In the genomic region with DNA sequence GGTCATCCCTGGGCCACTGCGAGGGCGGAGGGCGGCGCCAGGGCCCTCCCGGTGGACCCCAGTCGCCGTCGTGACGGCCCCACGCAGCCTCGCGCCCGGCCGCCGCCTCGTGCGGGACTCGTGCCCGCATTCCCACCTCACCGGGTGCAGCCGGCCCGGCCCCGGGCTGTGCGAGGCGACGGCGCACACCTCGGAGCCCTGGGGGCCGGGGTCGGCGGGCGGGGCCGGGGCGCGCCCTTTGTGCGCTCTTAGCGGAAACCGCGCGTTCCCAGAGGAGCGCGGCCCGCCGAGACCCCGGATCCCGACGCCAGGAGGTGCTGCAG, we compare ENCODE assay signal across 12 cellular contexts. TPM values are rescaled to one million over a fixed set of nuclear protein-coding genes. Genes with fewer than 3 reads are reported as not detected.
DNase-seq lines count a peak whose midpoint lies in the region; ATAC-seq and TF ChIP-seq lines count a peak whose summit lies in the region.
"Had no signal": no experiment of that assay in that cellular context is flagged by ENCODE, and none has a peak within 500 bp of the region (broad histone marks: within the 10 kb centered on the region; RNA-seq: fewer than 3 reads in every experiment).

No MANE protein-coding gene starts in this region.

- no peaks in the 10 kb centered on the region for H3K36me3 ChIP-seq in ACC112 (ENCODE audit: insufficient read depth, low read length)
- no peaks in the 10 kb centered on the region for H3K36me3 ChIP-seq in HUES64 (ENCODE audit: insufficient read depth, low read length)
- H3K36me3 ChIP-seq in endodermal cell (ENCODE audit: control insufficient read depth, insufficient read depth, low read length), result no peaks in the 10 kb centered on the region
- H3K36me3 ChIP-seq in neuron (ENCODE audit: insufficient read depth, low read length), result no peaks in the 10 kb centered on the region

- H3K4me3 ChIP-seq in ACC112 (ENCODE audit: low read depth, low read length), result peak overlapping the region; percentile 68; the same call in 1 of the 2 replicates
- H3K4me3 ChIP-seq in HUES64 (ENCODE audit: low read length), result peak overlapping the region; percentile 51
- peak overlapping the region; percentile 68 for H3K4me3 ChIP-seq in endodermal cell (ENCODE audit: low read length)
- peak overlapping the region; percentile 49 for H3K4me3 ChIP-seq in neuron (ENCODE audit: low read length)
- H3K4me3 ChIP-seq in foreskin fibroblast (ENCODE audit: low read depth in 1 of 2, low read length in 2 of 2), result no peak overlapping the region

- H3K27me3 Mint-ChIP-seq in endodermal cell (ENCODE audit: insufficient read depth), result peaks cover 88% of the 10 kb centered on the region

- H3K4me1 Mint-ChIP-seq in endodermal cell, result peaks cover 12% of the 10 kb centered on the region

- TF ChIP-seq CTCF in endodermal cell (conservative IDR thresholded peaks at IDR 0.05) (peak; percentile 48), foreskin fibroblast (IDR thresholded peaks at IDR 0.05; ENCODE audit: low read depth, low read length) (no peak)

- H3K4me1 ChIP-seq in ACC112 (ENCODE audit: control insufficient read depth, insufficient read depth, low read length, unreplicated experiment) (no peaks in the 10 kb centered on the region), HUES64 (ENCODE audit: insufficient read depth, low read length) (peaks cover 47% of the 10 kb centered on the region), endodermal cell (ENCODE audit: control insufficient read depth, insufficient read depth, low read length) (no peaks in the 10 kb centered on the region), neuron (ENCODE audit: insufficient read depth, low read length) (peaks cover 67% of the 10 kb centered on the region)

- 1% methylated on average over 47 of the region's 47 CpGs for WGBS in HUES64
- 1% methylated on average over 47 of the region's 47 CpGs; no CpG with 5 or more reads in 1 of the 2 experiments for WGBS in endodermal cell (ENCODE audit: insufficient coverage in 1 of 2, insufficient read length in 1 of 2), 2 experiments

- peaks cover 13% of the 10 kb centered on the region for H3K9me3 ChIP-seq in HUES64 (ENCODE audit: insufficient read depth, low read depth, low read length)
- peaks cover 19% of the 10 kb centered on the region for H3K9me3 ChIP-seq in endodermal cell (ENCODE audit: control insufficient read depth, low read length)
- peaks cover 2% of the 10 kb centered on the region for H3K9me3 ChIP-seq in neuron (ENCODE audit: low read length)

- H3K9me3 Mint-ChIP-seq in endodermal cell, result peaks cover 27% of the 10 kb centered on the region

- no peak overlapping the region for H3K27ac Mint-ChIP-seq in endodermal cell
- H3K27ac Mint-ChIP-seq: CD4-positive, alpha-beta T cell; T-helper 1 cell treated with Interleukin-12 subunit alpha and Interleukin-12 subunit beta and Interleukin-4 antibody, amounts not matched to agents 30 μg/mL and 1 μg/mL, for 36 hours had no signal

- no peak for ATAC-seq in GM19467 (IDR thresholded peaks at IDR 0.05; ENCODE audit: unreplicated experiment)

- H3K27me3 ChIP-seq in ACC112 (ENCODE audit: insufficient read depth, low read length) (peaks cover 88% of the 10 kb centered on the region), HUES64 (ENCODE audit: insufficient read depth, low read length) (peaks cover 76% of the 10 kb centered on the region), endodermal cell (ENCODE audit: control insufficient read depth, insufficient read depth, low read length, poor library complexity, severe bottlenecking) (peaks cover 87% of the 10 kb centered on the region), neuron (ENCODE audit: insufficient read depth, low read length) (no peaks in the 10 kb centered on the region)

- H3K79me2 ChIP-seq in ACC112 (ENCODE audit: control insufficient read depth, insufficient read depth, low read length, unreplicated experiment), result no peaks in the 10 kb centered on the region

- peaks cover 5% of the 10 kb centered on the region for H3K36me3 Mint-ChIP-seq in endodermal cell (ENCODE audit: low read depth)

- no peak overlapping the region for H2AFZ ChIP-seq in ACC112 (ENCODE audit: low read length, unreplicated experiment)
- H2AFZ ChIP-seq in neuron (ENCODE audit: low read depth, low read length), result peak overlapping the region; percentile 44

- DNase-seq in endodermal cell (peak; percentile 73), T-helper 2 cell (no peak), foreskin fibroblast (no peak), SKM-1 (lab: John Stamatoyannopoulos, UW; ENCODE audit: unreplicated experiment) (no peak)
- DNase-seq: cerebellar nuclear complex had no signal

- H3K4me3 Mint-ChIP-seq in endodermal cell, result peak overlapping the region; percentile 48
- H3K4me3 Mint-ChIP-seq: CD4-positive, alpha-beta T cell; T-helper 1 cell treated with Interleukin-12 subunit alpha and Interleukin-12 subunit beta and Interleukin-4 antibody, amounts not matched to agents 30 μg/mL and 1 μg/mL, for 36 hours had no signal

- H3K27ac ChIP-seq in ACC112 (ENCODE audit: low read depth, low read length) (no peak overlapping the region), HUES64 (ENCODE audit: low read depth, low read length) (peak overlapping the region; percentile 81; the same call in 1 of the 2 replicates), endodermal cell (ENCODE audit: low read depth, low read length) (peak overlapping the region; percentile 96)

- H3K9ac ChIP-seq in HUES64 (ENCODE audit: low read depth, low read length) (peak overlapping the region; percentile 54; the same call in 1 of the 2 replicates), endodermal cell (ENCODE audit: extremely low read depth, low read length, poor library complexity, severe bottlenecking) (no peak overlapping the region)

RNA-seq across cellular contexts. Expression of a gene that starts 5.5 kb away (rescaled TPM):
- polyA plus RNA-seq in HUES64 (2013, experiment 1 of 2), result 3.2 TPM
- 6.8 TPM for polyA plus RNA-seq in HUES64 (2013, experiment 2 of 2)
- 1 to 10 TPM; 3.1 to 3.6 TPM for total RNA-seq in endodermal cell
- polyA plus RNA-seq in endodermal cell (2013, experiment 1 of 2), result 79.0 TPM
- 59.5 TPM for polyA plus RNA-seq in endodermal cell (2013, experiment 2 of 2)
- total RNA-seq: K562 had no signal
- polyA plus RNA-seq: K562 had no signal

RNA-seq across cellular contexts. Expression of a gene that starts 10.2 kb away (rescaled TPM):
- 10.7 TPM for polyA plus RNA-seq in HUES64 (2013, experiment 1 of 2)
- polyA plus RNA-seq in HUES64 (2013, experiment 2 of 2), result 12.1 TPM
- total RNA-seq in endodermal cell, result 10 to 100 TPM; 25.7 to 27.5 TPM
- 21.6 TPM for polyA plus RNA-seq in endodermal cell (2013, experiment 1 of 2)
- 20.5 TPM for polyA plus RNA-seq in endodermal cell (2013, experiment 2 of 2)

Comparison
In these comparisons a context has a peak if more than half of its experiments do, and no peak if none do; other contexts are left out.
1. H3K4me3 ChIP-seq: peak in ACC112 (single experiment), HUES64 (single experiment), endodermal cell (single experiment) and neuron (single experiment); none in foreskin fibroblast (0 of 2).